8 cellular contexts compared by ENCODE assay signal in the genomic region with DNA sequence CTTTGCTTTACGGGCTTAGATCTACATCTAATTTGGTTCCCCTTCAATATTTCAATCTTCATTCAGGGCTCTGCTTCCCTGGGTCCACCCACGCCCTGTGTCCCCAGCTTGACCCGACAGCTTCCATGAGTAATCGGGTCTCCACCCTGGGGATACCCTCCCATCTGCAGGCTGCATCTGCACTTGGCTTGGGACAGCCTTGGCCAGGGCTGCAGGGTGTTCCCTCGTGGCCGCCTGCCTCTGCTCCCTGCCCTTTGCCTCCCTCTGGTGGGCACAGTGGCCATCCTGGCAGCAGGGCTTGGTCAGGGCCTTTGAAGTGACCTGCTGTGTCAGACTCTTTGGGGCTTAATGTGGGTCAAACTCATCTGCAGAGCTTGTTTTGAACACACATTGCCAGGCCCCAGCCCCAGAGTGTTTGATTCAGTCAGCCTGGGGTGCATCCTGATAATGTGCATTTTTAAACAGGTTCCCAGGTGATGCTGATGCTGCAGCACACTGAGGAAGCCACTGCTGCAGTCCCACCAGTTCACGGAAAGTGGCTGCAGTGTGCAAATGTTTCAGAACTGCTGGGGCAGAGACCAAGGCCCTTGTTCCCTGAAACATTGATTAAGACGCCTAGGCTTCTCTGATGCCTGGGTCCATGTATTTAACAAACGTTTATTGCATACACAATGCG.
DNase-seq lines count a peak whose midpoint lies in the region; ATAC-seq and TF ChIP-seq lines count a peak whose summit lies in the region.

No MANE protein-coding gene starts in this region.

- no peaks in the 10 kb centered on the region for H3K27me3 ChIP-seq in body of pancreas

- peak; percentile 14 to 56 (median 49) for TF ChIP-seq CTCF in body of pancreas (IDR thresholded peaks at IDR 0.05)

- peak; percentile 68 for ATAC-seq in body of pancreas
- no peak for ATAC-seq in HG02852 (IDR thresholded peaks at IDR 0.05; ENCODE audit: unreplicated experiment)
- no peak for ATAC-seq in GM18498 (IDR thresholded peaks at IDR 0.05; ENCODE audit: unreplicated experiment)

- H3K27ac ChIP-seq in body of pancreas: no peak overlapping the region

- DNase-seq in EL (peak; percentile 68), LHCN-M2 (ENCODE audit: low read depth) (peak; percentile 84), body of pancreas (peak; percentile 52 to 62 (median 58)), left kidney (ENCODE audit: low read depth, low spot score) (peak; percentile 63), DMS79 treated with DMSO at 0.1 percent for 48 hours (lab: John Stamatoyannopoulos, UW) (no peak)
- DNase-seq in activated naive CD4-positive, alpha-beta T cell treated with Interleukin-2 at 50 U/mL for 16 hours: no peak

- peaks cover 11% of the 10 kb centered on the region for H3K4me1 ChIP-seq in body of pancreas

- WGBS in body of pancreas, 2 donors: 53 to 56% methylated on average over 10 of the region's 10 CpGs

- H3K9me3 ChIP-seq in body of pancreas: no peaks in the 10 kb centered on the region

- TF ChIP-seq POLR2A in body of pancreas (IDR thresholded peaks at IDR 0.05): no peak

- intact Hi-C loops in body of pancreas (cut with DNase I): no loop called here

- no peak overlapping the region for H3K4me3 ChIP-seq in body of pancreas

- no peaks in the 10 kb centered on the region for H3K36me3 ChIP-seq in body of pancreas (replicated peaks in 1 of 2; ENCODE audit: insufficient read depth in 1 of 2, low read depth in 2 of 2)

Comparison
In these comparisons a context has a peak if more than half of its experiments do, and no peak if none do; other contexts are left out.
1. DNase-seq: peak in EL (single experiment), LHCN-M2 (single experiment), body of pancreas (4 of 4) and left kidney (single experiment); none in DMS79 treated with DMSO at 0.1 percent for 48 hours (single experiment) and activated naive CD4-positive, alpha-beta T cell treated with Interleukin-2 at 50 U/mL for 16 hours (single experiment).